In genomic region chr12:57241556-57242310, GRCh38 we compare ENCODE assay signal across 11 cellular contexts. TPM values are rescaled to one million over a fixed set of nuclear protein-coding genes. Genes with fewer than 3 reads are reported as not detected.
DNase-seq lines count a peak whose midpoint lies in the region; ATAC-seq, FAIRE-seq and TF ChIP-seq lines count a peak whose summit lies in the region.
"Had no signal": no experiment of that assay in that cellular context is flagged by ENCODE, and none has a peak within 500 bp of the region (broad histone marks: within the 10 kb centered on the region; RNA-seq: fewer than 3 reads in every experiment).

No MANE protein-coding gene starts in this region.

- no peak for TF ChIP-seq POLR2A in uterus (IDR thresholded peaks at IDR 0.05)

- H2AFZ ChIP-seq in mesenchymal stem cell (ENCODE audit: low read depth, low read length): no peak overlapping the region
- H2AFZ ChIP-seq: parathyroid adenoma had no signal

- H3K4me3 ChIP-seq in AG04450 (ENCODE audit: low read depth, low read length) (peak overlapping the region; percentile 68), mesenchymal stem cell (ENCODE audit: insufficient read depth in 1 of 2, low read depth in 1 of 2, low read length in 2 of 2) (no peak overlapping the region), uterus (no peak overlapping the region), kidney (ENCODE audit: low read length in 2 of 2) (no peak overlapping the region)

- no peak overlapping the region for H2BK5ac ChIP-seq in mesenchymal stem cell (ENCODE audit: low read depth, low read length, poor library complexity, severe bottlenecking)

- POLR2A ChIA-PET in AG04450 (lab: Yijun Ruan, JAX): interaction anchor here (0.6 to 4.5 kb wide), 2 partner anchors 12 to 245 kb away, joined by 4 to 58 read pairs; partner anchors contain the start of gene SHMT2

- peaks cover 3% of the 10 kb centered on the region; the same call in 1 of the 2 replicates for H3K9me3 ChIP-seq in AG04450 (ENCODE audit: control insufficient read depth, insufficient read depth, low read length)
- H3K9me3 ChIP-seq in mesenchymal stem cell (ENCODE audit: control insufficient read depth, low read length): no peaks in the 10 kb centered on the region
- H3K9me3 ChIP-seq in uterus: no peaks in the 10 kb centered on the region
- H3K9me3 ChIP-seq in kidney (ENCODE audit: control insufficient read depth in 1 of 2, low read length in 2 of 2): no peaks in the 10 kb centered on the region

- H3K4me1 ChIP-seq in mesenchymal stem cell (ENCODE audit: control insufficient read depth, insufficient read depth, low read depth, low read length): peaks cover 47% of the 10 kb centered on the region
- H3K4me1 ChIP-seq in uterus: peaks cover 0 to 27% of the 10 kb centered on the region in 2 donors
- H3K4me1 ChIP-seq in kidney (ENCODE audit: control insufficient read depth in 1 of 2, insufficient read depth in 1 of 2, low read depth in 1 of 2, low read length in 2 of 2): peaks cover 4 to 35% of the 10 kb centered on the region in 2 donors

- no peak overlapping the region for H3K4me2 ChIP-seq in mesenchymal stem cell (ENCODE audit: low read length, poor library complexity, severe bottlenecking)

- FAIRE-seq in D721Med (lab: Jason Lieb, UNC) (no peak), kidney (lab: Jason Lieb, UNC) (no peak)

- H3K14ac ChIP-seq in mesenchymal stem cell (ENCODE audit: low read length in 2 of 2): no peak overlapping the region

- peaks cover 20% of the 10 kb centered on the region for H3K27me3 ChIP-seq in AG04450 (ENCODE audit: control insufficient read depth, insufficient read depth, low read length)
- H3K27me3 ChIP-seq in mesenchymal stem cell (ENCODE audit: control insufficient read depth in 1 of 2, insufficient read depth in 1 of 2, low read length in 2 of 2): peaks cover 48 to 76% of the 10 kb centered on the region in 2 experiments
- H3K27me3 ChIP-seq in uterus: peaks cover 36 to 37% of the 10 kb centered on the region in 2 donors

- H3K18ac ChIP-seq in mesenchymal stem cell (ENCODE audit: low read depth in 1 of 2, low read length in 2 of 2): no peak overlapping the region

- no peak overlapping the region for H3K23ac ChIP-seq in mesenchymal stem cell (ENCODE audit: low read length in 2 of 2)

- H2BK12ac ChIP-seq in mesenchymal stem cell (ENCODE audit: low read length in 2 of 2): no peak overlapping the region

- H3K4ac ChIP-seq in mesenchymal stem cell (ENCODE audit: low read depth in 1 of 2, low read length in 2 of 2): no peak overlapping the region

- H3K27ac ChIP-seq in AG04450 (ENCODE audit: low read depth, low read length) (no peak overlapping the region), VCaP (peak overlapping the region; percentile 87), mesenchymal stem cell (ENCODE audit: low read length, poor library complexity, severe bottlenecking) (no peak overlapping the region), uterus (no peak overlapping the region), kidney (ENCODE audit: low read depth in 2 of 2, low read length in 2 of 2) (no peak overlapping the region)
- H3K27ac ChIP-seq: parathyroid adenoma had no signal

- peak overlapping the region; percentile 88 for H3K9ac ChIP-seq in mesenchymal stem cell (ENCODE audit: low read length)
- no peak overlapping the region for H3K9ac ChIP-seq in kidney (ENCODE audit: low read length in 2 of 2)
- H3K9ac ChIP-seq: parathyroid adenoma had no signal

- no peak overlapping the region for H2AK5ac ChIP-seq in mesenchymal stem cell (ENCODE audit: low read length, severe bottlenecking)

- TF ChIP-seq CTCF in AG04450 (IDR thresholded peaks at IDR 0.05; ENCODE audit: low read depth, low read length) (no peak), D721Med (IDR thresholded peaks at IDR 0.05; ENCODE audit: insufficient read depth, missing control alignments) (no peak), VCaP (conservative IDR thresholded peaks at IDR 0.05) (no peak), uterus (IDR thresholded peaks at IDR 0.05) (no peak), kidney (IDR thresholded peaks at IDR 0.05; ENCODE audit: borderline replicate concordance, extremely low read depth, insufficient read depth) (no peak)

- H3K36me3 ChIP-seq in mesenchymal stem cell (ENCODE audit: control insufficient read depth in 1 of 2, insufficient read depth in 2 of 2, low read depth in 1 of 2, low read length in 2 of 2) (no peaks in the 10 kb centered on the region), uterus (no peaks in the 10 kb centered on the region), kidney (ENCODE audit: control insufficient read depth in 1 of 2, insufficient read depth in 2 of 2, low read length in 2 of 2) (no peaks in the 10 kb centered on the region)

- no peak overlapping the region for H2BK120ac ChIP-seq in mesenchymal stem cell (ENCODE audit: low read depth, low read length)

- no peaks in the 10 kb centered on the region for H3K79me1 ChIP-seq in mesenchymal stem cell (replicated peaks; ENCODE audit: low read length, poor library complexity, severe bottlenecking)

- no peak overlapping the region for H2BK15ac ChIP-seq in mesenchymal stem cell (ENCODE audit: low read depth, poor library complexity, severe bottlenecking)

- CTCF ChIA-PET in AG04450 (lab: Charles Lee): interaction anchor here (0.6 to 10.5 kb wide), 20 partner anchors 9 to 217 kb away, joined by 3 to 161 read pairs (median 5); partner anchors contain the start of genes INHBE, NEMP1, NXPH4 and SHMT2

- no peak for DNase-seq in AG04450 (ENCODE audit: low read depth, low spot score)
- peak; percentile 51 for DNase-seq in D721Med (ENCODE audit: insufficient read length, low spot score)
- DNase-seq in mesenchymal stem cell: peak; percentile 32
- DNase-seq in uterus: no peak
- no peak for DNase-seq in kidney
- DNase-seq in NCI-H187 treated with DMSO at 0.1 percent for 48 hours (lab: John Stamatoyannopoulos, UW): no peak
- DNase-seq: GOT3 had no signal

- 17% methylated on average over 23 of the region's 37 CpGs for WGBS in mesenchymal stem cell

- no peak for ATAC-seq in GM18861 (IDR thresholded peaks at IDR 0.05; ENCODE audit: unreplicated experiment)

- H4K8ac ChIP-seq in mesenchymal stem cell (ENCODE audit: low read length): no peak overlapping the region

- H4K91ac ChIP-seq in mesenchymal stem cell (ENCODE audit: low read length): no peak overlapping the region

- intact Hi-C loops in uterus (cut with DNase I; ENCODE audit: low total_unique reads) (no loop called here), kidney (cut with DNase I) (no loop called here)

RNA-seq across cellular contexts. Expression of gene STAC3, which starts 9.3 kb away (rescaled TPM):
- polyA plus RNA-seq in AG04450 (2011; rRNA removed) (0.25 and 0.65 TPM in 2 replicates), kidney (ENCODE audit: insufficient read depth, low read depth, low replicate concordance) (1.5 TPM)
- 0.60 and 1.6 TPM in 2 replicates for polyA minus RNA-seq in AG04450 (2011; rRNA and poly(A)+ RNA removed)
- 0.61 TPM for polyA plus RNA-seq in mesenchymal stem cell (2013, experiment 1 of 2)
- polyA plus RNA-seq in mesenchymal stem cell (2013, experiment 2 of 2): 0.21 TPM
- total RNA-seq in uterus (1 to 10 TPM in 2 of 4 donors, not detected in 2; 1.0 to 2.8 TPM), kidney (3.1 TPM)
- total RNA-seq: SK-MEL-5 had no signal

RNA-seq across cellular contexts. Expression of gene SHMT2, which starts 12.2 kb away (rescaled TPM):
- 266 and 314 TPM in 2 replicates for polyA plus RNA-seq in AG04450 (2011; rRNA removed)
- 213 and 339 TPM in 2 replicates for polyA minus RNA-seq in AG04450 (2011; rRNA and poly(A)+ RNA removed)
- 196 TPM for polyA plus RNA-seq in mesenchymal stem cell (2013, experiment 1 of 2)
- 196 TPM for polyA plus RNA-seq in mesenchymal stem cell (2013, experiment 2 of 2)
- total RNA-seq in uterus: 100 to 1,000 TPM in 1 of 4 donors, 10 to 100 TPM in 3; 12.4 to 128 (median 35.3) TPM
- 70.1 TPM for total RNA-seq in kidney
- 49.3 TPM for polyA plus RNA-seq in kidney (ENCODE audit: insufficient read depth, low read depth, low replicate concordance)

RNA-seq across cellular contexts. Expression of gene NXPH4, which starts 25.1 kb away (rescaled TPM):
- polyA plus RNA-seq in AG04450 (2011; rRNA removed): 0.79 and 1.0 TPM in 2 replicates
- polyA minus RNA-seq in AG04450 (2011; rRNA and poly(A)+ RNA removed): 0.61 and 1.4 TPM in 2 replicates
- 1.8 TPM for polyA plus RNA-seq in mesenchymal stem cell (2013, experiment 1 of 2)
- 1.6 TPM for polyA plus RNA-seq in mesenchymal stem cell (2013, experiment 2 of 2)
- 1 to 10 TPM in 1 of 4 donors, not detected in 3; 6.3 TPM for total RNA-seq in uterus
- total RNA-seq in kidney: 0.16 TPM
- polyA plus RNA-seq in kidney (ENCODE audit: insufficient read depth, low read depth, low replicate concordance): 0.71 TPM

Comparison
In these comparisons a context has a peak if more than half of its experiments do, and no peak if none do; other contexts are left out.
1. DNase-seq: peak in D721Med (single experiment) and mesenchymal stem cell (single experiment); none in AG04450 (single experiment), uterus (0 of 2), kidney (single experiment) and NCI-H187 treated with DMSO at 0.1 percent for 48 hours (single experiment).